8 cellular contexts compared by ENCODE assay signal in the genomic region with DNA sequence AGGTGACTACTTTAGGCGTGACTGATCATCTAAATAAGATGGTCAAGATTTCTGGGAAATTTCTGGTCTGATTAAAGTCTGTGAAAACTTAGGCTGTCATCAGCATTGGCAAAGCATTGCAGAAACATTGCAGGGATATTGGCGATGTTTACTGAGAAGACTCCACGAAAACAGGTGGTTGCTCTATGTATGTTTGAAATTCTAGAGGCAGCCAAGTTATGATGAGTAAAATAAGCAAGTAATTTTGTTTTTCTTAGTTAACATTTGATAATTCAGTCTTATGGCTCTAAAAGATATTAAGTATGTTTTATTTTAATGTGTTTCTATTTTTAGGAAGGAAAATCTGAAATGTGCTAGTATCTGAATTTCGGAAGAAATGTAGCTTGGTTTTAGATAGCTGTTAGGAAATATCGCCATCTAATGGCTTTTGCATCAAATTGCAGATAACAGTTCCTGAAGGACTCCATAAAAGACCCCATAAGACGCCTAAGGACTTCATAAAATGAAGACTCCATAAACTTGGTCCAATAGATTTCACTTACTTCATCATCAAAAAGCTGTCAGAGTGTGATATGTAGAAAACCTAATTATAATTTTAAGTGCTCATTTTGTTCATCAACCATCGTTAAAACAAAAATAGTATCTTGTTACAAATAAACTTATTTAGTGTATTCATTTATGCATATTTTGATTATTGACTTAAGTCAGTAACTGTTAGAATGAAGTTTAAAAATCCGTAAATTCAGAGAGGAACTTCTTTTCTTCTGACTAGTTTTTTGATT.
DNase-seq lines count a peak whose midpoint lies in the region; ATAC-seq and TF ChIP-seq lines count a peak whose summit lies in the region.

No MANE protein-coding gene starts in this region.

- no peak for TF ChIP-seq POLR2A in vagina (IDR thresholded peaks at IDR 0.05)

- ATAC-seq in HG02870 (IDR thresholded peaks at IDR 0.05; ENCODE audit: unreplicated experiment) (peak; percentile 51), HG03460 (IDR thresholded peaks at IDR 0.05; ENCODE audit: unreplicated experiment) (no peak)

- TF ChIP-seq CTCF in vagina (IDR thresholded peaks at IDR 0.05): peak in 2 of 3 experiments; percentile 40 to 42

- no peaks in the 10 kb centered on the region for H3K9me3 ChIP-seq in vagina

- DNase-seq in DMS 273 treated with DMSO at 0.1 percent for 48 hours (lab: John Stamatoyannopoulos, UW): peak; percentile 13
- DNase-seq in SHP77 treated with DMSO at 0.1 percent for 48 hours (lab: John Stamatoyannopoulos, UW): peak; percentile 1
- DNase-seq in glomerular visceral epithelial cell (ENCODE audit: extremely low spot score): peak; percentile 2
- DNase-seq in vagina (ENCODE audit: extremely low spot score in 2 of 2): no peak
- no peak for DNase-seq in activated CD4-positive, alpha-beta T cell treated with anti-CD3 and anti-CD28 coated beads, Interleukin-2, amount 50 U/mL, for 1 hour
- no peak for DNase-seq in HPDE6-E6E7 (ENCODE audit: extremely low spot score)

- no peaks in the 10 kb centered on the region for H3K36me3 ChIP-seq in vagina

- no peak overlapping the region for H3K27ac ChIP-seq in vagina

- no peaks in the 10 kb centered on the region for H3K27me3 ChIP-seq in vagina

- no peak overlapping the region for H3K4me3 ChIP-seq in vagina

- intact Hi-C loops in vagina (cut with DNase I): no loop called here

- H3K4me1 ChIP-seq in vagina: peaks cover 5% of the 10 kb centered on the region

Comparison
In these comparisons a context has a peak if more than half of its experiments do, and no peak if none do; other contexts are left out.
1. DNase-seq: peak in DMS 273 treated with DMSO at 0.1 percent for 48 hours (single experiment), SHP77 treated with DMSO at 0.1 percent for 48 hours (single experiment) and glomerular visceral epithelial cell (single experiment); none in vagina (0 of 2), activated CD4-positive, alpha-beta T cell treated with anti-CD3 and anti-CD28 coated beads, Interleukin-2, amount 50 U/mL, for 1 hour (single experiment) and HPDE6-E6E7 (single experiment).